In the genomic region with DNA sequence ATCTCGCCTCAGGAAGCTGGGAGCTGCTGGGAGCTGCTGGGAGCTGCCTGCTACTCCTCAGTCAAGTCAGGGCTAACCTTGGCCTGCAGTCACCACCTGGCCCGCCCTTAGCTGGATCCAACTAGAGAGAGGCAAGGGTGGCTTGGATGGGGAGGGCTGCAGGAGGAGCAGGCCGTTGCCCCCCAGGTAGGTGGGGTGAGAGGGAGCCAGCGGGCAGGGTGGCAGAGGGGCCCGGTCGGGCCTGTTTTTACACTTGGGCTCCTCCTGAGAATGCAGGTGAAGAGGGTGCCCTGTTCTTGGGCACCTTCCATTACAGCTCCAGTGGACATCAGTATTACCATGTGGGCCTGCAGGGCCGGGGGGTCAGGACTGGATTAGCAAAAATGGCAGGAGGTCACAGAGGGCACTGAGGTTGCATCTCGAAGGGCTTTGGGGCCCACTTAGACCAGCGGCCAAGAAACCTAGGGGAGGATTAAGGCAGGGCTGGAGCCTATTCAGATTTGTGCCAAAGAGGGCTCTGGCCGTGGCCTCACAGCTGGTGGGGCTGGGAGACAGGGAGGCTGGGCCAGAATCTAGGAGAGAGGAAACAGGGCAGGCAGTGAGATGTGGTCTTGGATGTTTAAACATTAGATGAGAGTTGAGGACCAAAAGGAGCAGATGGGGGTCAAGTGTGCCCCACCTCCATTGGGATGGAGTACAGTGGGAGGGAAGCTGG, we compare ENCODE assay signal across 14 cellular contexts.
"Had no signal": no experiment of that assay in that cellular context is flagged by ENCODE, and none has a peak within 500 bp of the region (broad histone marks: within the 10 kb centered on the region; RNA-seq: fewer than 3 reads in every experiment).

No MANE protein-coding gene starts in this region.

- H3K27ac ChIP-seq: neutrophil, pancreas, right lobe of liver, suprapubic skin had no signal

- H3K36me3 ChIP-seq: neutrophil, pancreas, right lobe of liver, suprapubic skin had no signal

- H3K27me3 ChIP-seq: neutrophil, pancreas, right lobe of liver, suprapubic skin had no signal

- H3K4me1 ChIP-seq: pancreas, right lobe of liver, suprapubic skin had no signal

- DNase-seq: cerebellar nuclear complex; cortex of kidney; effector memory CD8-positive, alpha-beta T cell; naive thymus-derived CD8-positive, alpha-beta T cell; nephron progenitor cell; pancreas; right lobe of liver; small intestine; stimulated activated CD4-positive, alpha-beta T cell treated with anti-CD3 and anti-CD28 coated beads, Interleukin-15, amount 100 ng/mL, for 24 hours; stimulated activated CD4-positive, alpha-beta T cell treated with anti-CD3 and anti-CD28 coated beads, Interleukin-2, amount 100 ng/mL, for 48 hours; stimulated activated naive CD4-positive, alpha-beta T cell; stimulated activated naive CD8-positive, alpha-beta T cell treated with anti-CD3 and anti-CD28 coated beads, Interleukin-15, amount 100 ng/mL, for 72 hours had no signal

- H3K9me3 ChIP-seq: neutrophil, pancreas, right lobe of liver, suprapubic skin had no signal

- H3K4me3 ChIP-seq: pancreas, right lobe of liver, suprapubic skin had no signal
